ENCODE assay signal across 20 cellular contexts in the genomic region with DNA sequence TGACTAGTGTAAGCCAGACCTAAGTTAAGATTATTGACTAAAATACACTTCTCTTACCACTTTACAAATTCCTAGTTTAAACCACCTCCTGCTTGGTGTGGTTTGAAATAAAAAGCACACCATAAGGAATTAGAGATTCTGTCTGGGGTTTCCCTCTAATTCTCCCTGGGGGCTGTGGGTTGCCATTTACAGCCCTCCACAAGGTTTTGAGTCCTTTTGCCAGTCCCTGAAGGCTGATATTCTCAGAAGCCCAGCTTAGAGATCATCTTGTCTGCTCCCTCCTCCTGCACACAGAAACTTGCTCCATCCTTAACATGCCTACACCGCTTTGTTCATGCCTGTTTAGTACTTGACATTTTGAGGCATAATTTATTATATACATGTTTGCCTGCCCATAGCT.
"Had no signal": no experiment of that assay in that cellular context is flagged by ENCODE, and none has a peak within 500 bp of the region (broad histone marks: within the 10 kb centered on the region; RNA-seq: fewer than 3 reads in every experiment).

No MANE protein-coding gene starts in this region.

- H3K9me3 Mint-ChIP-seq: dendritic cell treated with granulocyte-macrophage colony-stimulating factor and Interleukin-4, amounts not matched to agents 40 ng/mL and 50 ng/mL, for 4 days; effector memory CD8-positive, alpha-beta T cell; naive thymus-derived CD4-positive, alpha-beta T cell had no signal

- DNase-seq: effector memory CD8-positive, alpha-beta T cell; gastrocnemius medialis; heart right ventricle; hypothalamus; kidney glomerular epithelial cell; mesendoderm; naive thymus-derived CD4-positive, alpha-beta T cell; nephron progenitor cell; psoas muscle; retina; stimulated activated CD4-positive, alpha-beta T cell treated with anti-CD3 and anti-CD28 coated beads, Interleukin-2, amount 100 ng/mL, for 24 hours; stimulated activated CD4-positive, alpha-beta T cell treated with anti-CD3 and anti-CD28 coated beads, Interleukin-4, amount 100 ng/mL, for 4 hours; stimulated activated naive CD8-positive, alpha-beta T cell treated with anti-CD3 and anti-CD28 coated beads, Interleukin-15, Interleukin-2, amounts not matched to agents 100 U/mL and 50 U/mL, for 24 hours; tibial artery; upper lobe of left lung; uterus had no signal

- H3K36me3 ChIP-seq: esophagus muscularis mucosa, gastrocnemius medialis, heart right ventricle, tibial artery, upper lobe of left lung, uterus had no signal

- H3K27ac Mint-ChIP-seq: dendritic cell treated with granulocyte-macrophage colony-stimulating factor and Interleukin-4, amounts not matched to agents 40 ng/mL and 50 ng/mL, for 4 days; naive thymus-derived CD4-positive, alpha-beta T cell; nephron progenitor cell had no signal

- H3K9me3 ChIP-seq: esophagus muscularis mucosa, gastrocnemius medialis, heart right ventricle, psoas muscle, tibial artery, upper lobe of left lung, uterus had no signal

- H3K27me3 Mint-ChIP-seq: dendritic cell treated with granulocyte-macrophage colony-stimulating factor and Interleukin-4, amounts not matched to agents 40 ng/mL and 50 ng/mL, for 4 days; effector memory CD8-positive, alpha-beta T cell had no signal

- H3K27ac ChIP-seq: epithelial cell of prostate, esophagus muscularis mucosa, gastrocnemius medialis, heart right ventricle, psoas muscle, tibial artery, upper lobe of left lung, uterus had no signal

- ATAC-seq: effector memory CD8-positive, alpha-beta T cell; gastrocnemius medialis; heart right ventricle; naive thymus-derived CD4-positive, alpha-beta T cell; psoas muscle; sciatic nerve; stimulated activated naive CD8-positive, alpha-beta T cell treated with anti-CD3 and anti-CD28 coated beads, Interleukin-15, Interleukin-2, amounts not matched to agents 100 U/mL and 50 U/mL, for 24 hours had no signal

- H3K4me3 Mint-ChIP-seq: dendritic cell treated with granulocyte-macrophage colony-stimulating factor and Interleukin-4, amounts not matched to agents 40 ng/mL and 50 ng/mL, for 4 days; effector memory CD8-positive, alpha-beta T cell; naive thymus-derived CD4-positive, alpha-beta T cell had no signal

- H3K4me1 Mint-ChIP-seq: nephron progenitor cell had no signal

- H3K4me1 ChIP-seq: esophagus muscularis mucosa, gastrocnemius medialis, heart right ventricle, psoas muscle, tibial artery, upper lobe of left lung, uterus had no signal

- H3K4me3 ChIP-seq: esophagus muscularis mucosa, gastrocnemius medialis, heart right ventricle, psoas muscle, tibial artery, upper lobe of left lung, uterus had no signal

- H3K27me3 ChIP-seq: esophagus muscularis mucosa, gastrocnemius medialis, tibial artery, upper lobe of left lung, uterus had no signal
